ENCODE assay signal across 18 cellular contexts in the genomic region with DNA sequence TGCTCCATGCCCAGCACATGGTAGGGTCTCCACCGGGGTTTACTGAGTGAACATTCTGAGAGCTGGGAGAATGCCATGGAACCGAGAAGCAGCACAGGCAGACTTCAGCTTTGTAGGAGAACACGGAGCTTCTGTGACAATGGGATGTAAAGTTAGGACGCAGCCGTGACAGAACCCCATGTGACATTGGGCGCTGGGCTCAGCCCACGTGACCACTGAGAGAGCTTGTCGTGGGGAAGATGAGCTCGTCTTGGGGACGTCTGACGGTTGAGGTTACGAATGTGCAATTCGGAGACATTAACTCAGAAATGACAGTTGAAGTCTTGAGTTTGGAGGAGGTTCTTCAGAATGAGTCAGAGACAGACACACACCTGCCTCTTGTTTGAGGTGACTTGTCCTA. TPM values are rescaled to one million over a fixed set of nuclear protein-coding genes. Genes with fewer than 3 reads are reported as not detected.
DNase-seq lines count a peak whose midpoint lies in the region.
"Had no signal": no experiment of that assay in that cellular context is flagged by ENCODE, and none has a peak within 500 bp of the region (broad histone marks: within the 10 kb centered on the region; RNA-seq: fewer than 3 reads in every experiment).

No MANE protein-coding gene starts in this region.

- peak overlapping the region; percentile 32 for H3K27ac Mint-ChIP-seq in activated CD4-positive, alpha-beta T cell treated with anti-CD3 and anti-CD28 coated beads, Interleukin-2, amount 10 ng/mL, durations not matched to agents 24 days and 14 days
- peak overlapping the region; percentile 13 for H3K27ac Mint-ChIP-seq in activated naive CD4-positive, alpha-beta T cell treated with anti-CD3 and anti-CD28 coated beads for 36 hours
- H3K27ac Mint-ChIP-seq: CD8-positive, alpha-beta T cell had no signal

- DNase-seq in activated CD4-positive, alpha-beta T cell treated with anti-CD3 and anti-CD28 coated beads, Interleukin-2, amount 10 ng/mL, durations not matched to agents 24 days and 14 days, result no peak
- no peak for DNase-seq in activated CD4-positive, alpha-beta T cell treated with anti-CD3 and anti-CD28 coated beads, Interleukin-2, amount 50 U/mL, for 4 hours
- DNase-seq in activated naive CD4-positive, alpha-beta T cell treated with anti-CD3 and anti-CD28 coated beads for 36 hours, result no peak
- no peak for DNase-seq in activated naive CD4-positive, alpha-beta T cell treated with anti-CD3 and anti-CD28 coated beads, Interleukin-2, amount 50 U/mL, for 16 hours
- peak; percentile 14 to 87 (median 60) for DNase-seq in head of caudate nucleus
- DNase-seq in OCI-M1 (lab: John Stamatoyannopoulos, UW), result no peak
- DNase-seq in stimulated activated CD4-positive, alpha-beta T cell treated with anti-CD3 and anti-CD28 coated beads, Interleukin-15, amount 100 ng/mL, for 24 hours, result no peak
- DNase-seq: Calu3; CD8-positive, alpha-beta T cell; EL; H9; NCI-H1417; NCI-H187 treated with DMSO at 0.1 percent for 48 hours; NCI-H2227 treated with DMSO at 0.1 percent for 48 hours; NCI-H510A treated with DMSO at 0.1 percent for 48 hours; NCI-H774 had no signal

- no peaks in the 10 kb centered on the region for H3K9me3 Mint-ChIP-seq in activated CD4-positive, alpha-beta T cell treated with anti-CD3 and anti-CD28 coated beads, Interleukin-2, amount 10 ng/mL, durations not matched to agents 24 days and 14 days
- no peaks in the 10 kb centered on the region for H3K9me3 Mint-ChIP-seq in activated naive CD4-positive, alpha-beta T cell treated with anti-CD3 and anti-CD28 coated beads for 36 hours
- H3K9me3 Mint-ChIP-seq: CD8-positive, alpha-beta T cell; H9 had no signal

- H3K27me3 Mint-ChIP-seq in activated CD4-positive, alpha-beta T cell treated with anti-CD3 and anti-CD28 coated beads, Interleukin-2, amount 10 ng/mL, durations not matched to agents 24 days and 14 days, result no peaks in the 10 kb centered on the region
- no peaks in the 10 kb centered on the region for H3K27me3 Mint-ChIP-seq in activated naive CD4-positive, alpha-beta T cell treated with anti-CD3 and anti-CD28 coated beads for 36 hours (ENCODE audit: low read depth)

- H3K4me1 Mint-ChIP-seq in activated CD4-positive, alpha-beta T cell treated with anti-CD3 and anti-CD28 coated beads, Interleukin-2, amount 10 ng/mL, durations not matched to agents 24 days and 14 days, result peaks cover 4% of the 10 kb centered on the region
- no peaks in the 10 kb centered on the region for H3K4me1 Mint-ChIP-seq in activated naive CD4-positive, alpha-beta T cell treated with anti-CD3 and anti-CD28 coated beads for 36 hours (ENCODE audit: low read depth)

- H3K4me3 Mint-ChIP-seq in activated CD4-positive, alpha-beta T cell treated with anti-CD3 and anti-CD28 coated beads, Interleukin-2, amount 10 ng/mL, durations not matched to agents 24 days and 14 days, result no peak overlapping the region
- H3K4me3 Mint-ChIP-seq in activated naive CD4-positive, alpha-beta T cell treated with anti-CD3 and anti-CD28 coated beads for 36 hours, result no peak overlapping the region
- H3K4me3 Mint-ChIP-seq: CD8-positive, alpha-beta T cell; H9 had no signal

- intact Hi-C loops in activated CD4-positive, alpha-beta T cell treated with anti-CD3 and anti-CD28 coated beads, Interleukin-2, amount 10 ng/mL, durations not matched to agents 24 days and 14 days (cut with micrococcal nuclease), result no loop called here
- intact Hi-C loops in activated naive CD4-positive, alpha-beta T cell treated with anti-CD3 and anti-CD28 coated beads for 36 hours (cut with micrococcal nuclease), result no loop called here
- intact Hi-C loops in head of caudate nucleus (cut with DNase I), result no loop called here

- CTCF ChIA-PET in activated naive CD4-positive, alpha-beta T cell treated with anti-CD3 and anti-CD28 coated beads for 36 hours (lab: Charles Lee), result no interaction called here

- peaks cover 71% of the 10 kb centered on the region for H3K36me3 Mint-ChIP-seq in activated CD4-positive, alpha-beta T cell treated with anti-CD3 and anti-CD28 coated beads, Interleukin-2, amount 10 ng/mL, durations not matched to agents 24 days and 14 days (ENCODE audit: low read depth)
- peaks cover 35% of the 10 kb centered on the region for H3K36me3 Mint-ChIP-seq in activated naive CD4-positive, alpha-beta T cell treated with anti-CD3 and anti-CD28 coated beads for 36 hours (ENCODE audit: low read depth)

RNA-seq across cellular contexts. Expression of gene SDHA, which starts 13.5 kb away (rescaled TPM):
- total RNA-seq in activated CD4-positive, alpha-beta T cell treated with anti-CD3 and anti-CD28 coated beads, Interleukin-2, amount 10 ng/mL, durations not matched to agents 24 days and 14 days, result 147 and 150 TPM in 2 replicates
- 100 to 1,000 TPM; 133 to 136 TPM for total RNA-seq in activated naive CD4-positive, alpha-beta T cell treated with anti-CD3 and anti-CD28 coated beads for 36 hours

RNA-seq across cellular contexts. Expression of gene CCDC127, which starts 13.7 kb away (rescaled TPM):
- 7.1 and 7.7 TPM in 2 replicates for total RNA-seq in activated CD4-positive, alpha-beta T cell treated with anti-CD3 and anti-CD28 coated beads, Interleukin-2, amount 10 ng/mL, durations not matched to agents 24 days and 14 days
- 1 to 10 TPM; 3.6 to 4.0 TPM for total RNA-seq in activated naive CD4-positive, alpha-beta T cell treated with anti-CD3 and anti-CD28 coated beads for 36 hours

RNA-seq across cellular contexts. Expression of gene PDCD6, which starts 39.8 kb away (rescaled TPM):
- total RNA-seq in activated CD4-positive, alpha-beta T cell treated with anti-CD3 and anti-CD28 coated beads, Interleukin-2, amount 10 ng/mL, durations not matched to agents 24 days and 14 days, result 118 and 119 TPM in 2 replicates
- total RNA-seq in activated naive CD4-positive, alpha-beta T cell treated with anti-CD3 and anti-CD28 coated beads for 36 hours, result 10 to 100 TPM; 61.1 to 62.8 TPM

RNA-seq across cellular contexts. Expression of gene LRRC14B, which starts 40.4 kb away (rescaled TPM):
- not detected in 2 replicates for total RNA-seq in activated CD4-positive, alpha-beta T cell treated with anti-CD3 and anti-CD28 coated beads, Interleukin-2, amount 10 ng/mL, durations not matched to agents 24 days and 14 days
- not detected for total RNA-seq in activated naive CD4-positive, alpha-beta T cell treated with anti-CD3 and anti-CD28 coated beads for 36 hours
- total RNA-seq: A172; Calu3; CD8-positive, alpha-beta T cell; H9; HT1080 had no signal

Comparison
In these comparisons a context has a peak if more than half of its experiments do, and no peak if none do; other contexts are left out.
1. DNase-seq: peak in head of caudate nucleus (42 of 42); none in activated CD4-positive, alpha-beta T cell treated with anti-CD3 and anti-CD28 coated beads, Interleukin-2, amount 10 ng/mL, durations not matched to agents 24 days and 14 days (single experiment), activated CD4-positive, alpha-beta T cell treated with anti-CD3 and anti-CD28 coated beads, Interleukin-2, amount 50 U/mL, for 4 hours (0 of 2), activated naive CD4-positive, alpha-beta T cell treated with anti-CD3 and anti-CD28 coated beads for 36 hours (single experiment), activated naive CD4-positive, alpha-beta T cell treated with anti-CD3 and anti-CD28 coated beads, Interleukin-2, amount 50 U/mL, for 16 hours (single experiment), OCI-M1 (single experiment) and stimulated activated CD4-positive, alpha-beta T cell treated with anti-CD3 and anti-CD28 coated beads, Interleukin-15, amount 100 ng/mL, for 24 hours (single experiment).